17 cellular contexts compared by ENCODE assay signal in the genomic region with DNA sequence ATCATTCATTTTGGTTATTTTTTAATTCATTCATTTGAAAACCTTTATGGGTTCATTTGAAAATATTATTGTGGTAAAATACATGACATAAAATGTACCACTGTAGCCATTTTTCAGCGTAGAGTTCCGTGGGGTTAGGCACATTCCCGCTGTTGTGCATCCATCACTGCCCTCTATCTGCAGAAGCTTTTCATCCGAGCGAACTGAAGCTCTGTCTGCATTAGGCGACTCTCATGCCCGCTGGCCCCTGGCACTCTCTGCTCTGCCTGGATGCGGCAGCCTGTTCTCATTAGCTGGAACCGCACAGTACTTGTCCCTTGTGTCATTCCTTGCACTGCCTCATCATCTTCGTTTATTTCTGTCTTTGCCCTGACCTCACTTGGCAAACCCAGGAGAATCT. TPM values are rescaled to one million over a fixed set of nuclear protein-coding genes. Genes with fewer than 3 reads are reported as not detected.
DNase-seq lines count a peak whose midpoint lies in the region; ATAC-seq, FAIRE-seq and TF ChIP-seq lines count a peak whose summit lies in the region.
"Had no signal": no experiment of that assay in that cellular context is flagged by ENCODE, and none has a peak within 500 bp of the region (broad histone marks: within the 10 kb centered on the region; RNA-seq: fewer than 3 reads in every experiment).

No MANE protein-coding gene starts in this region.

- H3K4me1 ChIP-seq in A549 (no peaks in the 10 kb centered on the region), adipocyte (ENCODE audit: control insufficient read depth, insufficient read depth, low read length) (peaks cover 7% of the 10 kb centered on the region)
- H3K4me1 ChIP-seq: adrenal gland, esophagus muscularis mucosa had no signal

- POLR2A ChIA-PET in A549 (lab: Yijun Ruan, JAX) = interaction anchor here (0.8 kb wide), 1 partner anchor 23 kb away, joined by 3 read pairs; no protein-coding TSS in a partner anchor

- peak; percentile 19; the same call in 1 of the 3 replicates for TF ChIP-seq CTCF in A549 (IDR thresholded peaks at IDR 0.05)
- no peak for TF ChIP-seq CTCF in lower leg skin (IDR thresholded peaks at IDR 0.05)

- no peak for FAIRE-seq in A549 (lab: Jason Lieb, UNC)

- no peak overlapping the region for H3K9ac ChIP-seq in adipocyte (ENCODE audit: low read length)

- intact Hi-C loops in lower leg skin (cut with DNase I; ENCODE audit: low total_unique reads) = no loop called here

- CTCF ChIA-PET in A549 (lab: Yijun Ruan, JAX) = interaction anchor here (0.9 to 2.1 kb wide), 7 partner anchors 9 to 447 kb away, joined by 3 to 7 read pairs (median 4); no protein-coding TSS in a partner anchor

- no peak overlapping the region for H3K4me3 ChIP-seq in A549
- no peak overlapping the region for H3K4me3 ChIP-seq in adipocyte (ENCODE audit: low read length)
- no peak overlapping the region for H3K4me3 ChIP-seq in lower leg skin (ENCODE audit: low read depth, poor library complexity, severe bottlenecking)
- H3K4me3 ChIP-seq: adrenal gland, esophagus muscularis mucosa, smooth muscle cell had no signal

- peak; percentile 32 to 55; a peak in 4 of 5 replicates for TF ChIP-seq RAD21 in A549 (conservative IDR thresholded peaks at IDR 0.05 in 1 of 2, IDR thresholded peaks at IDR 0.05 in 1 of 2)

- peaks cover 10% of the 10 kb centered on the region for H3K27me3 ChIP-seq in adipocyte (replicated peaks; ENCODE audit: control insufficient read depth, insufficient read depth, low read length)
- H3K27me3 ChIP-seq: adrenal gland had no signal

- DNase-seq in A549 (ENCODE audit: low read depth in 1 of 2, low spot score in 1 of 2) = peak in 1 of 2 experiments; percentile 49
- peak; percentile 45 for DNase-seq in EH (ENCODE audit: low read depth)
- peak; percentile 15 for DNase-seq in adipocyte (ENCODE audit: low read depth)
- peak in 31 of 51 donors; percentile 16 to 81 (median 50) for DNase-seq in hypothalamus (lab: John Stamatoyannopoulos, UW)
- DNase-seq in KBM-7 = no peak
- no peak for DNase-seq in lower leg skin (ENCODE audit: low spot score in 2 of 2)
- DNase-seq: activated CD4-positive, alpha-beta memory T cell treated with anti-CD3 and anti-CD28 coated beads, Interleukin-2, amount 10 ng/mL, durations not matched to agents 7 days and 5 days; DMS79 treated with DMSO at 0.1 percent for 48 hours; HCEC 1CT; mesendoderm; NCI-H2081; SIG-M5 had no signal

- H3K9me3 ChIP-seq in A549 (no peaks in the 10 kb centered on the region), adipocyte (ENCODE audit: control insufficient read depth, low read length) (no peaks in the 10 kb centered on the region)
- H3K9me3 ChIP-seq: adrenal gland, esophagus muscularis mucosa had no signal

- no peak overlapping the region for H3K4me2 ChIP-seq in A549
- H3K4me2 ChIP-seq: smooth muscle cell had no signal

- H3K27ac ChIP-seq in A549 = no peak overlapping the region
- H3K27ac ChIP-seq: adrenal gland, esophagus muscularis mucosa had no signal

- no peaks in the 10 kb centered on the region for H3K36me3 ChIP-seq in adipocyte (ENCODE audit: control insufficient read depth, insufficient read depth, low read length, severe bottlenecking)
- H3K36me3 ChIP-seq: adrenal gland, esophagus muscularis mucosa had no signal

- TF ChIP-seq EP300 in A549 (IDR thresholded peaks at IDR 0.05) = no peak

- ATAC-seq in A549 (peak; percentile 84 to 88; a peak in 5 of 6 replicates), GM21786 (IDR thresholded peaks at IDR 0.05; ENCODE audit: unreplicated experiment) (no peak), HG02610 (IDR thresholded peaks at IDR 0.05; ENCODE audit: unreplicated experiment) (no peak)

- TF ChIP-seq POLR2A in A549 (IDR thresholded peaks at IDR 0.05; ENCODE audit: low read length) (no peak), lower leg skin (IDR thresholded peaks at IDR 0.05) (no peak)

- in situ Hi-C loops in KBM-7 (cut with MboI; ENCODE audit: low pct_unique_long_range_greater_than_20kb, low sequenced_read_pairs) = no loop called here

- 34% methylated on average over 10 of the region's 10 CpGs for WGBS in A549 (ENCODE audit: missing lambda C conversion rate)
- 38 to 40% methylated on average over 10 of the region's 10 CpGs for WGBS in lower leg skin, 2 donors

TF ChIP-seq in A549, 52 proteins besides CTCF, POLR2A, EP300 and RAD21:
- 0 out of 3 replicates have a peak, but pooled peaks have one; percentile 22 for TF ChIP-seq SMC3 (IDR thresholded peaks at IDR 0.05)
- no peak for TF ChIP-seq USF2 (IDR thresholded peaks at IDR 0.05)

RNA-seq across cellular contexts. Expression of gene CFAP99, which starts 17.5 kb away (rescaled TPM):
- polyA plus RNA-seq in A549 (2011; rRNA removed) = 0.11 TPM in 1 of 2 replicates, not detected in the other
- polyA plus RNA-seq in A549 (2012; cell fraction: cytosol; rRNA removed) = 0.04 and 0.16 TPM in 2 replicates
- 0.26 and 0.34 TPM in 2 replicates for polyA plus RNA-seq in A549 (2012; cell fraction: nucleus; rRNA removed)
- 0.08 to 0.14 TPM (median 0.09 TPM) in 3 replicates for polyA plus RNA-seq in A549 (2017; fragmentation: RNase III; extraction: RNeasy Plus Mini Kit Qiagen cat#74134 plus additional on column Dnase treatment)
- not detected in 2 replicates for polyA minus RNA-seq in A549 (2011; rRNA and poly(A)+ RNA removed)
- not detected for total RNA-seq in lower leg skin
- total RNA-seq: smooth muscle cell had no signal
- polyA plus RNA-seq: smooth muscle cell had no signal

RNA-seq across cellular contexts. Expression of gene ZFYVE28, which starts 17.9 kb away (rescaled TPM):
- polyA plus RNA-seq in A549 (2011; rRNA removed) (1.8 and 2.3 TPM in 2 replicates), A549 (2017; fragmentation: RNase III; extraction: RNeasy Plus Mini Kit Qiagen cat#74134 plus additional on column Dnase treatment) (1.5 to 2.1 TPM (median 1.6 TPM) in 3 replicates)
- 1.8 and 2.3 TPM in 2 replicates for polyA plus RNA-seq in A549 (2012; cell fraction: cytosol; rRNA removed)
- polyA plus RNA-seq in A549 (2012; cell fraction: nucleus; rRNA removed) = 8.9 and 9.2 TPM in 2 replicates
- 1.2 and 3.9 TPM in 2 replicates for polyA minus RNA-seq in A549 (2011; rRNA and poly(A)+ RNA removed)
- total RNA-seq in lower leg skin = 10 to 100 TPM in 2 of 4 donors, 1 to 10 TPM in 2; 5.0 to 12.8 (median 9.9) TPM
- polyA plus RNA-seq: smooth muscle cell had no signal

RNA-seq across cellular contexts. Expression of gene RNF4, which starts 32.6 kb away (rescaled TPM):
- polyA plus RNA-seq in A549 (2011; rRNA removed) = 87.3 and 93.5 TPM in 2 replicates
- 50.1 and 56.0 TPM in 2 replicates for polyA plus RNA-seq in A549 (2012; cell fraction: cytosol; rRNA removed)
- 41.5 and 55.4 TPM in 2 replicates for polyA plus RNA-seq in A549 (2012; cell fraction: nucleus; rRNA removed)
- 65.8 to 67.1 TPM (median 66.9 TPM) in 3 replicates for polyA plus RNA-seq in A549 (2017; fragmentation: RNase III; extraction: RNeasy Plus Mini Kit Qiagen cat#74134 plus additional on column Dnase treatment)
- polyA minus RNA-seq in A549 (2011; rRNA and poly(A)+ RNA removed) = 67.3 and 77.0 TPM in 2 replicates
- 10 to 100 TPM; 30.4 to 44.0 (median 37.9) TPM for total RNA-seq in lower leg skin

Comparison
In these comparisons a context has a peak if more than half of its experiments do, and no peak if none do; other contexts are left out.
1. ATAC-seq: peak in A549 (2 of 2); none in GM21786 (single experiment) and HG02610 (single experiment).
2. DNase-seq: peak in EH (single experiment), adipocyte (single experiment) and hypothalamus (31 of 51); none in KBM-7 (single experiment) and lower leg skin (0 of 2).